ENCODE assay signal across 13 cellular contexts in the genomic region with DNA sequence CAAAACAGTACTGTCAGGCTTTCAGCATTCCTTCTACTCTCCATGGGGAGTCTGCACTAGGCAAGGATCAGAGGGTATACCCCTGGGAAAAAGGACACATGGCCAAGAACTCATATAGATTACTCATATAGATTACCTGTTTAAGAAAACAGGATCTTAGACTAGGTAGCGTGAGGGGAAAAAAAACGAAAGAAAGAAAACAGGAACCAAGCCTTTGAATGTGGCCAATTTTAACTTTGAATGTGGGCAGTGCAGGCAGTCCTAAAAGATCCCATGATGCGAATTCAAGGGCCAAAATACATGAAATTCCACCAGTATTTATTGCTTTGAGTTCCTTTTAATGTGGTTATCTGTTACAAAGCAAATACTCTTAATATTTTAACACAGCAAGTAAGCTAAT.
DNase-seq lines count a peak whose midpoint lies in the region; ATAC-seq, FAIRE-seq and TF ChIP-seq lines count a peak whose summit lies in the region.
"Had no signal": no experiment of that assay in that cellular context is flagged by ENCODE, and none has a peak within 500 bp of the region (broad histone marks: within the 10 kb centered on the region; RNA-seq: fewer than 3 reads in every experiment).

No MANE protein-coding gene starts in this region.

- no peak overlapping the region for H3K27ac ChIP-seq in heart left ventricle
- H3K27ac ChIP-seq: SJCRH30 had no signal

- TF ChIP-seq CTCF in GM13977 (IDR thresholded peaks at IDR 0.05; ENCODE audit: extremely low read depth, insufficient read depth, missing control alignments) (no peak), heart left ventricle (IDR thresholded peaks at IDR 0.05) (no peak), D721Med (IDR thresholded peaks at IDR 0.05; ENCODE audit: insufficient read depth, missing control alignments) (no peak)

- in situ Hi-C loops in GM13977 (cut with MboI; ENCODE audit: low pct_unique_long_range_greater_than_20kb, low sequenced_read_pairs, unreplicated experiment), result no loop called here

- no peaks in the 10 kb centered on the region for H3K4me1 ChIP-seq in heart left ventricle
- H3K4me1 ChIP-seq: SJCRH30 had no signal

- TF ChIP-seq POLR2A in heart left ventricle (IDR thresholded peaks at IDR 0.05), result no peak

- H3K9me3 ChIP-seq in heart left ventricle, result peaks cover 0 to 2% (median 0%) of the 10 kb centered on the region in 12 donors
- H3K9me3 ChIP-seq: SJCRH30 had no signal

- DNase-seq in GM13977 (ENCODE audit: low spot score) (peak; percentile 10), heart left ventricle (no peak), pons (ENCODE audit: low spot score) (no peak), NCI-H2171 (lab: John Stamatoyannopoulos, UW) (no peak), D721Med (ENCODE audit: insufficient read length, low spot score) (no peak)
- DNase-seq: central memory CD4-positive, alpha-beta T cell; EL; islet precursor cell; NCI-H446; SJCRH30 had no signal

- 53 to 67% (median 58%) methylated on average over 3 of the region's 3 CpGs for WGBS in heart left ventricle, 4 donors

- no peaks in the 10 kb centered on the region for H3K27me3 ChIP-seq in heart left ventricle
- H3K27me3 ChIP-seq: SJCRH30 had no signal

- intact Hi-C loops in heart left ventricle (cut with DNase I), result no loop called here

- no peaks in the 10 kb centered on the region for H3K36me3 ChIP-seq in heart left ventricle
- H3K36me3 ChIP-seq: SJCRH30 had no signal

- FAIRE-seq in D721Med (lab: Jason Lieb, UNC), result no peak

- ATAC-seq in GM19438 (IDR thresholded peaks at IDR 0.05; ENCODE audit: low read depth, unreplicated experiment) (peak; percentile 94), HG02763 (IDR thresholded peaks at IDR 0.05; ENCODE audit: unreplicated experiment) (peak; percentile 96), HG03460 (IDR thresholded peaks at IDR 0.05; ENCODE audit: unreplicated experiment) (peak; percentile 90), heart left ventricle (no peak)

- H3K4me3 ChIP-seq in heart left ventricle, result no peak overlapping the region
- H3K4me3 ChIP-seq: SJCRH30 had no signal

Comparison
In these comparisons a context has a peak if more than half of its experiments do, and no peak if none do; other contexts are left out.
1. ATAC-seq: peak in GM19438 (single experiment), HG02763 (single experiment) and HG03460 (single experiment); none in heart left ventricle (0 of 4).